In the genomic region with DNA sequence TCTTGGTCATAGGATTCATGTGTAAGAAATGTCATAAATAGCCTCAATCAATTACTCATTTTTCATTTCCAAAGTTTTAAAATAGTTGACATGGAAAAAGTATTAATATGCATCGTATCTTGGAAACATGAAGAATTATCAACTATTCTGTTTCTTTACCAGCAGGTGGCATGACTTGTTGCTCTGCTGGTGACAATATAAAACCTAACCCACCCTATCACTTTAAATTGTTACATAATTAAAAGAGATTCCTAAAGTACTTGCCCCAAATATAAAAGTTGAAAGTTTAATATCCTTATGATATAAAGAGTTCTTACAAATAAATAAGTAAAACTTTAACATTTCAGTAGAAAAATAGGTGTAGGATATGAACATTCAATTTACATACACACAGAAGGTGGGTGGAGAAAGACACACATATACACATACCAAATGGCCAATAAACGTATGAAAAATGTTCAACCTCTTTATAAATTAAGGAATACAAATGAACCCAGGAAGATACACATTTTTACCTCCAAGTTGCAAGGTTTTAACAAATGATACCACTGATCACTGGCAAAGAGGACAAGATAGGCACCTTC, we compare ENCODE assay signal across 9 cellular contexts. TPM values are rescaled to one million over a fixed set of nuclear protein-coding genes. Genes with fewer than 3 reads are reported as not detected.
DNase-seq lines count a peak whose midpoint lies in the region; ATAC-seq, FAIRE-seq and TF ChIP-seq lines count a peak whose summit lies in the region.
"Had no signal": no experiment of that assay in that cellular context is flagged by ENCODE, and none has a peak within 500 bp of the region (broad histone marks: within the 10 kb centered on the region; RNA-seq: fewer than 3 reads in every experiment).

No MANE protein-coding gene starts in this region.

- H3K9me3 ChIP-seq in thoracic aorta: no peaks in the 10 kb centered on the region

- DNase-seq in NOMO-1 treated with DMSO at 0.1 percent for 48 hours (lab: John Stamatoyannopoulos, UW; ENCODE audit: unreplicated experiment) (peak; percentile 33), NOMO-1 treated with dmso at 0.1 percent for 144 hours (lab: John Stamatoyannopoulos, UW; ENCODE audit: unreplicated experiment) (no peak), RCC 7860 (ENCODE audit: low spot score) (no peak), fibroblast of pulmonary artery (ENCODE audit: low read depth) (no peak), thoracic aorta (ENCODE audit: low spot score) (no peak)
- DNase-seq: activated CD4-positive, alpha-beta T cell treated with anti-CD3 and anti-CD28 coated beads for 1 hour had no signal

- peak overlapping the region; percentile 97 for H3K27ac ChIP-seq in thoracic aorta

- no peaks in the 10 kb centered on the region for H3K27me3 ChIP-seq in thoracic aorta (replicated peaks; ENCODE audit: insufficient read depth)

- peaks cover 6% of the 10 kb centered on the region for H3K36me3 ChIP-seq in thoracic aorta

- H3K4me3 ChIP-seq in fibroblast of pulmonary artery (replicated peaks; ENCODE audit: low read depth, low read length): no peak overlapping the region
- no peak overlapping the region for H3K4me3 ChIP-seq in thoracic aorta

- peaks cover 76 to 99% of the 10 kb centered on the region in 2 donors for H3K4me1 ChIP-seq in thoracic aorta (ENCODE audit: control insufficient read depth in 1 of 2, low read depth in 2 of 2)

- peak; percentile 32 for FAIRE-seq in RCC 7860 (lab: Jason Lieb, UNC)

- no peak for ATAC-seq in thoracic aorta (ENCODE audit: insufficient number of reproducible peaks, low FRiP score, low read depth)
- ATAC-seq in HG02588 (IDR thresholded peaks at IDR 0.05; ENCODE audit: unreplicated experiment): no peak
- ATAC-seq in GM19351 (IDR thresholded peaks at IDR 0.05; ENCODE audit: unreplicated experiment): no peak
- ATAC-seq in HG02981 (IDR thresholded peaks at IDR 0.05; ENCODE audit: unreplicated experiment): no peak

- TF ChIP-seq CTCF in fibroblast of pulmonary artery (IDR thresholded peaks at IDR 0.05; ENCODE audit: low read length, missing control alignments) (peak; percentile 48), thoracic aorta (IDR thresholded peaks at IDR 0.05) (peak; percentile 32)

RNA-seq across cellular contexts. Expression of a gene that starts 30.6 kb away (rescaled TPM):
- 1,000 to 10,000 TPM in 1 of 2 donors, 100 to 1,000 TPM in 1; 616 to 1,045 TPM for total RNA-seq in thoracic aorta
